Comparison of ENCODE assay signal across 14 cellular contexts in genomic region chr15:81914734-81915234, GRCh38.
A peak's percentile ranks its signal among the peaks of the same experiment; 100 is the strongest.
DNase-seq lines count a peak whose midpoint lies in the region; ATAC-seq and TF ChIP-seq lines count a peak whose summit lies in the region.
"Had no signal": no experiment of that assay in that cellular context is flagged by ENCODE, and none has a peak within 500 bp of the region (broad histone marks: within the 10 kb centered on the region; RNA-seq: fewer than 3 reads in every experiment).

No MANE protein-coding gene starts in this region.

- no peak for TF ChIP-seq CTCF in left lung (IDR thresholded peaks at IDR 0.05)

- no peak overlapping the region for H4K12ac ChIP-seq in trophoblast cell (ENCODE audit: low read depth, low read length)

- no CpG with 5 or more reads among the region's 7 CpGs for WGBS in trophoblast cell (ENCODE audit: extremely low coverage, insufficient coverage, insufficient read length)

- DNase-seq in DMS 273 treated with DMSO at 0.1 percent for 48 hours (lab: John Stamatoyannopoulos, UW): peak; percentile 72
- DNase-seq in NCI-H187 (lab: John Stamatoyannopoulos, UW): peak; percentile 58 to 79
- peak; percentile 70 for DNase-seq in NCI-H82 treated with DMSO at 0.1 percent for 48 hours (lab: John Stamatoyannopoulos, UW; ENCODE audit: unreplicated experiment)
- peak; percentile 82 for DNase-seq in left lobe of liver (ENCODE audit: low spot score)
- no peak for DNase-seq in left lung
- no peak for DNase-seq in medulla oblongata (ENCODE audit: extremely low spot score)
- DNase-seq in trophoblast cell: no peak
- DNase-seq: activated CD8-positive, alpha-beta memory T cell treated with anti-CD3 and anti-CD28 coated beads, Interleukin-2, amount 50 U/mL, for 4 hours; activated naive CD8-positive, alpha-beta T cell treated with anti-CD3 and anti-CD28 coated beads, Interleukin-2, amount 10 ng/mL, durations not matched to agents 7 days and 5 days; NCI-H1930 had no signal

- no peak overlapping the region for H2BK12ac ChIP-seq in trophoblast cell (ENCODE audit: low read length)

- H2BK120ac ChIP-seq in trophoblast cell (ENCODE audit: insufficient read depth, low read length, poor library complexity): no peak overlapping the region

- H3K27ac ChIP-seq in left lung (no peak overlapping the region), trophoblast cell (ENCODE audit: low read depth, low read length) (no peak overlapping the region)
- H3K27ac ChIP-seq: RWPE1, VCaP had no signal

- H3K79me1 ChIP-seq in trophoblast cell (ENCODE audit: low read length): no peaks in the 10 kb centered on the region

- H3K36me3 ChIP-seq in left lung (no peaks in the 10 kb centered on the region), trophoblast cell (ENCODE audit: control insufficient read depth in 1 of 2, insufficient read depth in 2 of 2, low read length in 2 of 2) (peaks cover 0 to 2% of the 10 kb centered on the region in 2 experiments)
- H3K36me3 ChIP-seq: HAP-1 had no signal

- H3K9me3 ChIP-seq in left lung: peaks cover 0 to 32% of the 10 kb centered on the region in 2 donors
- peaks cover 8% of the 10 kb centered on the region for H3K9me3 ChIP-seq in trophoblast cell (ENCODE audit: insufficient read depth, low read depth, low read length)

- no peak overlapping the region for H3K9ac ChIP-seq in trophoblast cell (ENCODE audit: low read length)

- H2AFZ ChIP-seq in trophoblast cell (ENCODE audit: insufficient read depth, low read length, poor library complexity): no peak overlapping the region

- no peak overlapping the region for H3K4me2 ChIP-seq in trophoblast cell (ENCODE audit: low read length)

- intact Hi-C loops in left lung (cut with DNase I): no loop called here

- H2BK5ac ChIP-seq in trophoblast cell (ENCODE audit: low read depth, low read length, poor library complexity): no peak overlapping the region

- no peaks in the 10 kb centered on the region for H3K27me3 ChIP-seq in left lung
- no peaks in the 10 kb centered on the region for H3K27me3 ChIP-seq in trophoblast cell (ENCODE audit: insufficient read depth, low read length)

- ATAC-seq in left lobe of liver: peak; percentile 96
- no peak for ATAC-seq in left lung
- ATAC-seq in GM21529 (IDR thresholded peaks at IDR 0.05; ENCODE audit: unreplicated experiment): no peak

- no peaks in the 10 kb centered on the region for H3K79me2 ChIP-seq in trophoblast cell (ENCODE audit: control insufficient read depth, insufficient read depth, low read length, poor library complexity)

- H3K18ac ChIP-seq in trophoblast cell (ENCODE audit: low read length): no peak overlapping the region

- no peak overlapping the region for H3K23ac ChIP-seq in trophoblast cell (ENCODE audit: low read length)

- no peak overlapping the region for H2AK5ac ChIP-seq in trophoblast cell (ENCODE audit: low read length)

- no peak overlapping the region for H4K8ac ChIP-seq in trophoblast cell (ENCODE audit: low read depth, low read length)

- no peak overlapping the region for H3K4ac ChIP-seq in trophoblast cell (ENCODE audit: low read depth, low read length)

- no peak overlapping the region for H4K91ac ChIP-seq in trophoblast cell (ENCODE audit: low read depth, low read length)

- no peaks in the 10 kb centered on the region for H3K4me1 ChIP-seq in left lung
- no peaks in the 10 kb centered on the region for H3K4me1 ChIP-seq in trophoblast cell (ENCODE audit: control insufficient read depth in 1 of 2, insufficient read depth in 2 of 2, low read length in 2 of 2)
- H3K4me1 ChIP-seq: HAP-1 had no signal

- no peak overlapping the region for H3K14ac ChIP-seq in trophoblast cell (ENCODE audit: low read length)

- H3K4me3 ChIP-seq in left lung: no peak overlapping the region
- H3K4me3 ChIP-seq in trophoblast cell (ENCODE audit: low read depth, low read length): no peak overlapping the region
- H3K4me3 ChIP-seq: HAP-1 had no signal

Comparison
In these comparisons a context has a peak if more than half of its experiments do, and no peak if none do; other contexts are left out.
1. DNase-seq: peak in DMS 273 treated with DMSO at 0.1 percent for 48 hours (single experiment), NCI-H187 (2 of 2), NCI-H82 treated with DMSO at 0.1 percent for 48 hours (single experiment) and left lobe of liver (single experiment); none in left lung (0 of 2), medulla oblongata (single experiment) and trophoblast cell (0 of 2).